1 cellular context compared by ENCODE assay signal in the genomic region with DNA sequence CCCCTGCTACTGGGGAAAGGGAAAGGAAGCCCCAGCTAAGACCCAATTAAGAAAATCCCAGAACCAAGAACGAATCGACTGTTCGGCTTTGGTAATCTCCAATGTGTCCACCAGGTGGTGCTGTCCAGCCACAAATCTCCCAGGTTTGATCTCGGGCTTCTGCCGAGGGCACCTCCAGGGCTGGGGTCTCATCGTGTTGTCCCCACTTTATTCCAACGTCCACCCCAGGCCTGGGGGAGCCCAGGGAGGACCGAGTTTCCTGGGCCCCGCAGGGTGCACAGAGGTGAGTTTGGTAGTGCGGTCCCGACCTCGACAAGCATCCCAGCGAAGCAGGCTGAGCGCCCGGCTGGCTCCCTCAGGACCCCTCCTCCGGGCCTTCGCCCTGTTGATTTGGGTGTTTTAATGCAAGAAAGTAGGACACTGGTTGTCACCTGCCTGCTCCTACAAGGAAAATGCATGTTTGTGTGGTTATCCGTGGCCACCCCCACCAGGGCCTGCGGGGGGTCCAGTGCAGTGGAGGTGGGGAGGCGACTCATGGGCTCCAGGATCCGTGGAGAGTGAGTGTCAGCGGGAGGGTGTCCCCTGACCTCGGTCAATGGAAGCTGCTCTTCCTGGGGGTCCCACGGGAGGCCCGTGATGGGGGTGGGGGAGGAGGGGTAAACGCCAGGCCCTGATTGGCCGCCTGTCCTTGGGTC.
A peak's percentile ranks its signal among the peaks of the same experiment; 100 is the strongest.
TF ChIP-seq lines count a peak whose summit lies in the region.

No MANE protein-coding gene starts in this region.

TF ChIP-seq in K562, 482 proteins besides CTCF, POLR2A, EP300 and RAD21 (continued from another document):
- TF ChIP-seq ARID3A (IDR thresholded peaks at IDR 0.05; ENCODE audit: borderline replicate concordance, low read depth, low read length) = 0 out of 2 replicates have a peak, but pooled peaks have one; percentile 27
- no peak for TF ChIP-seq CSDE1 (IDR thresholded peaks at IDR 0.05)
- TF ChIP-seq, protein P1, sequence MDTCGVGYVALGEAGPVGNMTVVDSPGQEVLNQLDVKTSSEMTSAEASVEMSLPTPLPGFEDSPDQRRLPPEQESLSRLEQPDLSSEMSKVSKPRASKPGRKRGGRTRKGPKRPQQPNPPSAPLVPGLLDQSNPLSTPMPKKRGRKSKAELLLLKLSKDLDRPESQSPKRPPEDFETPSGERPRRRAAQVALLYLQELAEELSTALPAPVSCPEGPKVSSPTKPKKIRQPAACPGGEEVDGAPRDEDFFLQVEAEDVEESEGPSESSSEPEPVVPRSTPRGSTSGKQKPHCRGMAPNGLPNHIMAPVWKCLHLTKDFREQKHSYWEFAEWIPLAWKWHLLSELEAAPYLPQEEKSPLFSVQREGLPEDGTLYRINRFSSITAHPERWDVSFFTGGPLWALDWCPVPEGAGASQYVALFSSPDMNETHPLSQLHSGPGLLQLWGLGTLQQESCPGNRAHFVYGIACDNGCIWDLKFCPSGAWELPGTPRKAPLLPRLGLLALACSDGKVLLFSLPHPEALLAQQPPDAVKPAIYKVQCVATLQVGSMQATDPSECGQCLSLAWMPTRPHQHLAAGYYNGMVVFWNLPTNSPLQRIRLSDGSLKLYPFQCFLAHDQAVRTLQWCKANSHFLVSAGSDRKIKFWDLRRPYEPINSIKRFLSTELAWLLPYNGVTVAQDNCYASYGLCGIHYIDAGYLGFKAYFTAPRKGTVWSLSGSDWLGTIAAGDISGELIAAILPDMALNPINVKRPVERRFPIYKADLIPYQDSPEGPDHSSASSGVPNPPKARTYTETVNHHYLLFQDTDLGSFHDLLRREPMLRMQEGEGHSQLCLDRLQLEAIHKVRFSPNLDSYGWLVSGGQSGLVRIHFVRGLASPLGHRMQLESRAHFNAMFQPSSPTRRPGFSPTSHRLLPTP (IDR thresholded peaks at IDR 0.05; ENCODE audit: borderline replicate concordance, extremely low read depth, insufficient read length) = no peak
- 0 out of 2 replicates have a peak, but pooled peaks have one; percentile 38 for TF ChIP-seq XRCC5 (IDR thresholded peaks at IDR 0.05; ENCODE audit: low read depth, low read length)
- TF ChIP-seq RBM25 (IDR thresholded peaks at IDR 0.05; ENCODE audit: low read depth, low read length, severe bottlenecking) = no peak
- TF ChIP-seq GATA2 (CRISPR knock-in tag; IDR thresholded peaks at IDR 0.05) = no peak
- TF ChIP-seq NR2F6 (CRISPR knock-in tag; IDR thresholded peaks at IDR 0.05) = no peak
- no peak for TF ChIP-seq HSF4 (CRISPR knock-in tag; IDR thresholded peaks at IDR 0.05; ENCODE audit: borderline replicate concordance)
- TF ChIP-seq NEUROD1 (IDR thresholded peaks at IDR 0.05; ENCODE audit: borderline replicate concordance, low read depth, low read length, partially characterized antibody) = peak; percentile 29
- TF ChIP-seq STAG1 (CRISPR knock-in tag; IDR thresholded peaks at IDR 0.05; ENCODE audit: borderline replicate concordance) = peak; percentile 87; the same call in 1 of the 2 replicates
- no peak for TF ChIP-seq HDGF (IDR thresholded peaks at IDR 0.05)
- peak; percentile 99 for TF ChIP-seq SMC3 (conservative IDR thresholded peaks at IDR 0.05; ENCODE audit: insufficient read depth, low read depth, low read length)
- no peak for TF ChIP-seq KDM5B (IDR thresholded peaks at IDR 0.05; ENCODE audit: insufficient replicate concordance, low read depth, low read length)
- 0 out of 2 replicates have a peak, but pooled peaks have one; percentile 23 for TF ChIP-seq ZHX1 (conservative IDR thresholded peaks at IDR 0.05; ENCODE audit: low read length)
- TF ChIP-seq TAF7 (tag; IDR thresholded peaks at IDR 0.05) = no peak
- TF ChIP-seq MEF2A (IDR thresholded peaks at IDR 0.05; ENCODE audit: control insufficient read depth, low read depth, low read length) = no peak
- no peak for TF ChIP-seq TSC22D4 (tag; IDR thresholded peaks at IDR 0.05)
- no peak for TF ChIP-seq DDX20 (tag; IDR thresholded peaks at IDR 0.05; ENCODE audit: low read depth)
- TF ChIP-seq JUND (IDR thresholded peaks at IDR 0.05; ENCODE audit: borderline replicate concordance, low read depth, low read length) = 0 out of 2 replicates have a peak, but pooled peaks have one; percentile 9
- no peak for TF ChIP-seq JUND (tag; IDR thresholded peaks at IDR 0.05; ENCODE audit: borderline replicate concordance, low read depth, low read length)
- no peak for TF ChIP-seq ZBTB7A (IDR thresholded peaks at IDR 0.05; ENCODE audit: borderline replicate concordance, control insufficient read depth, low read depth, low read length)
- no peak for TF ChIP-seq ZNF77 (CRISPR knock-in tag; IDR thresholded peaks at IDR 0.05)
- TF ChIP-seq SMAD4 (CRISPR knock-in tag; conservative IDR thresholded peaks at IDR 0.05) = 0 out of 2 replicates have a peak, but pooled peaks have one; percentile 19
- TF ChIP-seq CBX3 (IDR thresholded peaks at IDR 0.05; ENCODE audit: borderline replicate concordance in 1 of 2, low read length in 2 of 2) = no peak
- TF ChIP-seq ETS2 (tag; IDR thresholded peaks at IDR 0.05; ENCODE audit: borderline replicate concordance, poor library complexity, severe bottlenecking) = no peak
- TF ChIP-seq MAZ (CRISPR knock-in tag; conservative IDR thresholded peaks at IDR 0.05 in 1 of 2, IDR thresholded peaks at IDR 0.05 in 1 of 2) = peak in 1 of 2 experiments; percentile 23; a peak in 1 of 4 replicates
- TF ChIP-seq POLR3G (IDR thresholded peaks at IDR 0.05; ENCODE audit: extremely low read depth, insufficient read length, insufficient replicate concordance) = no peak
- TF ChIP-seq, protein P2, sequence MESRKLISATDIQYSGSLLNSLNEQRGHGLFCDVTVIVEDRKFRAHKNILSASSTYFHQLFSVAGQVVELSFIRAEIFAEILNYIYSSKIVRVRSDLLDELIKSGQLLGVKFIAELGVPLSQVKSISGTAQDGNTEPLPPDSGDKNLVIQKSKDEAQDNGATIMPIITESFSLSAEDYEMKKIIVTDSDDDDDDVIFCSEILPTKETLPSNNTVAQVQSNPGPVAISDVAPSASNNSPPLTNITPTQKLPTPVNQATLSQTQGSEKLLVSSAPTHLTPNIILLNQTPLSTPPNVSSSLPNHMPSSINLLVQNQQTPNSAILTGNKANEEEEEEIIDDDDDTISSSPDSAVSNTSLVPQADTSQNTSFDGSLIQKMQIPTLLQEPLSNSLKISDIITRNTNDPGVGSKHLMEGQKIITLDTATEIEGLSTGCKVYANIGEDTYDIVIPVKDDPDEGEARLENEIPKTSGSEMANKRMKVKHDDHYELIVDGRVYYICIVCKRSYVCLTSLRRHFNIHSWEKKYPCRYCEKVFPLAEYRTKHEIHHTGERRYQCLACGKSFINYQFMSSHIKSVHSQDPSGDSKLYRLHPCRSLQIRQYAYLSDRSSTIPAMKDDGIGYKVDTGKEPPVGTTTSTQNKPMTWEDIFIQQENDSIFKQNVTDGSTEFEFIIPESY (CRISPR knock-in tag; IDR thresholded peaks at IDR 0.05) = no peak
- peak; percentile 42; the same call in 1 of the 2 replicates for TF ChIP-seq BHLHE40 (IDR thresholded peaks at IDR 0.05; ENCODE audit: low read length)
- no peak for TF ChIP-seq SMARCA5 (IDR thresholded peaks at IDR 0.05)
- no peak for TF ChIP-seq MAFG (tag; conservative IDR thresholded peaks at IDR 0.05)
- no peak for TF ChIP-seq ATF1 (CRISPR knock-in tag; IDR thresholded peaks at IDR 0.05)
- no peak for TF ChIP-seq ATF1 (tag; IDR thresholded peaks at IDR 0.05)
- TF ChIP-seq FOXP1 (CRISPR knock-in tag; IDR thresholded peaks at IDR 0.05) = no peak
- TF ChIP-seq CC2D1A (IDR thresholded peaks at IDR 0.05) = peak; percentile 82
- TF ChIP-seq ARID2 (IDR thresholded peaks at IDR 0.05) = peak; percentile 89
- no peak for TF ChIP-seq TEAD4 (IDR thresholded peaks at IDR 0.05; ENCODE audit: low read length)
- no peak for TF ChIP-seq TEAD4 (CRISPR knock-in tag; IDR thresholded peaks at IDR 0.05; ENCODE audit: borderline replicate concordance)
- TF ChIP-seq HCFC1 (IDR thresholded peaks at IDR 0.05; ENCODE audit: low read depth, low read length) = no peak
- TF ChIP-seq NRF1 (conservative IDR thresholded peaks at IDR 0.05 in 1 of 2, IDR thresholded peaks at IDR 0.05 in 1 of 2) = no peak
- TF ChIP-seq, protein P3, sequence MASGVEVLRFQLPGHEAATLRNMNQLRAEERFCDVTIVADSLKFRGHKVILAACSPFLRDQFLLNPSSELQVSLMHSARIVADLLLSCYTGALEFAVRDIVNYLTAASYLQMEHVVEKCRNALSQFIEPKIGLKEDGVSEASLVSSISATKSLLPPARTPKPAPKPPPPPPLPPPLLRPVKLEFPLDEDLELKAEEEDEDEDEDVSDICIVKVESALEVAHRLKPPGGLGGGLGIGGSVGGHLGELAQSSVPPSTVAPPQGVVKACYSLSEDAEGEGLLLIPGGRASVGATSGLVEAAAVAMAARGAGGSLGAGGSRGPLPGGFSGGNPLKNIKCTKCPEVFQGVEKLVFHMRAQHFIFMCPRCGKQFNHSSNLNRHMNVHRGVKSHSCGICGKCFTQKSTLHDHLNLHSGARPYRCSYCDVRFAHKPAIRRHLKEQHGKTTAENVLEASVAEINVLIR (CRISPR knock-in tag; IDR thresholded peaks at IDR 0.05) = no peak
- TF ChIP-seq CHAMP1 (IDR thresholded peaks at IDR 0.05) = no peak
- no peak for TF ChIP-seq ZNF707 (CRISPR knock-in tag; conservative IDR thresholded peaks at IDR 0.05)
